Comparison of ENCODE assay signal across 2 cellular contexts in genomic region chr20:50834599-50835005, GRCh38.
TF ChIP-seq lines count a peak whose summit lies in the region.

No MANE protein-coding gene starts in this region.

TF ChIP-seq in HepG2, 621 proteins besides CTCF, POLR2A, EP300 and RAD21 (continued from another document):
- no peak for TF ChIP-seq ZBTB10 (CRISPR knock-in tag; IDR thresholded peaks at IDR 0.05; ENCODE audit: borderline replicate concordance)
- no peak for TF ChIP-seq ZNF292 (CRISPR knock-in tag; IDR thresholded peaks at IDR 0.05; ENCODE audit: borderline replicate concordance, low read depth)
- TF ChIP-seq, protein P1, sequence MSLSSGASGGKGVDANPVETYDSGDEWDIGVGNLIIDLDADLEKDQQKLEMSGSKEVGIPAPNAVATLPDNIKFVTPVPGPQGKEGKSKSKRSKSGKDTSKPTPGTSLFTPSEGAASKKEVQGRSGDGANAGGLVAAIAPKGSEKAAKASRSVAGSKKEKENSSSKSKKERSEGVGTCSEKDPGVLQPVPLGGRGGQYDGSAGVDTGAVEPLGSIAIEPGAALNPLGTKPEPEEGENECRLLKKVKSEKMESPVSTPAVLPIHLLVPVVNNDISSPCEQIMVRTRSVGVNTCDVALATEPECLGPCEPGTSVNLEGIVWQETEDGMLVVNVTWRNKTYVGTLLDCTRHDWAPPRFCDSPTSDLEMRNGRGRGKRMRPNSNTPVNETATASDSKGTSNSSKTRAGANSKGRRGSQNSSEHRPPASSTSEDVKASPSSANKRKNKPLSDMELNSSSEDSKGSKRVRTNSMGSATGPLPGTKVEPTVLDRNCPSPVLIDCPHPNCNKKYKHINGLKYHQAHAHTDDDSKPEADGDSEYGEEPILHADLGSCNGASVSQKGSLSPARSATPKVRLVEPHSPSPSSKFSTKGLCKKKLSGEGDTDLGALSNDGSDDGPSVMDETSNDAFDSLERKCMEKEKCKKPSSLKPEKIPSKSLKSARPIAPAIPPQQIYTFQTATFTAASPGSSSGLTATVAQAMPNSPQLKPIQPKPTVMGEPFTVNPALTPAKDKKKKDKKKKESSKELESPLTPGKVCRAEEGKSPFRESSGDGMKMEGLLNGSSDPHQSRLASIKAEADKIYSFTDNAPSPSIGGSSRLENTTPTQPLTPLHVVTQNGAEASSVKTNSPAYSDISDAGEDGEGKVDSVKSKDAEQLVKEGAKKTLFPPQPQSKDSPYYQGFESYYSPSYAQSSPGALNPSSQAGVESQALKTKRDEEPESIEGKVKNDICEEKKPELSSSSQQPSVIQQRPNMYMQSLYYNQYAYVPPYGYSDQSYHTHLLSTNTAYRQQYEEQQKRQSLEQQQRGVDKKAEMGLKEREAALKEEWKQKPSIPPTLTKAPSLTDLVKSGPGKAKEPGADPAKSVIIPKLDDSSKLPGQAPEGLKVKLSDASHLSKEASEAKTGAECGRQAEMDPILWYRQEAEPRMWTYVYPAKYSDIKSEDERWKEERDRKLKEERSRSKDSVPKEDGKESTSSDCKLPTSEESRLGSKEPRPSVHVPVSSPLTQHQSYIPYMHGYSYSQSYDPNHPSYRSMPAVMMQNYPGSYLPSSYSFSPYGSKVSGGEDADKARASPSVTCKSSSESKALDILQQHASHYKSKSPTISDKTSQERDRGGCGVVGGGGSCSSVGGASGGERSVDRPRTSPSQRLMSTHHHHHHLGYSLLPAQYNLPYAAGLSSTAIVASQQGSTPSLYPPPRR (CRISPR knock-in tag; IDR thresholded peaks at IDR 0.05; ENCODE audit: borderline replicate concordance), result no peak
TF ChIP-seq in HepG2: peak in this region for 1.

TF ChIP-seq in SK-N-SH treated with all-trans-retinoic acid at 6 μM for 48 hours, 23 proteins besides CTCF, POLR2A, EP300 and RAD21 (continued from another document):
- TF ChIP-seq, protein P2, sequence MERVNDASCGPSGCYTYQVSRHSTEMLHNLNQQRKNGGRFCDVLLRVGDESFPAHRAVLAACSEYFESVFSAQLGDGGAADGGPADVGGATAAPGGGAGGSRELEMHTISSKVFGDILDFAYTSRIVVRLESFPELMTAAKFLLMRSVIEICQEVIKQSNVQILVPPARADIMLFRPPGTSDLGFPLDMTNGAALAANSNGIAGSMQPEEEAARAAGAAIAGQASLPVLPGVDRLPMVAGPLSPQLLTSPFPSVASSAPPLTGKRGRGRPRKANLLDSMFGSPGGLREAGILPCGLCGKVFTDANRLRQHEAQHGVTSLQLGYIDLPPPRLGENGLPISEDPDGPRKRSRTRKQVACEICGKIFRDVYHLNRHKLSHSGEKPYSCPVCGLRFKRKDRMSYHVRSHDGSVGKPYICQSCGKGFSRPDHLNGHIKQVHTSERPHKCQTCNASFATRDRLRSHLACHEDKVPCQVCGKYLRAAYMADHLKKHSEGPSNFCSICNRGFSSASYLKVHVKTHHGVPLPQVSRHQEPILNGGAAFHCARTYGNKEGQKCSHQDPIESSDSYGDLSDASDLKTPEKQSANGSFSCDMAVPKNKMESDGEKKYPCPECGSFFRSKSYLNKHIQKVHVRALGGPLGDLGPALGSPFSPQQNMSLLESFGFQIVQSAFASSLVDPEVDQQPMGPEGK (CRISPR knock-in tag; IDR thresholded peaks at IDR 0.05; ENCODE audit: borderline replicate concordance), result no peak
- TF ChIP-seq, protein P3, sequence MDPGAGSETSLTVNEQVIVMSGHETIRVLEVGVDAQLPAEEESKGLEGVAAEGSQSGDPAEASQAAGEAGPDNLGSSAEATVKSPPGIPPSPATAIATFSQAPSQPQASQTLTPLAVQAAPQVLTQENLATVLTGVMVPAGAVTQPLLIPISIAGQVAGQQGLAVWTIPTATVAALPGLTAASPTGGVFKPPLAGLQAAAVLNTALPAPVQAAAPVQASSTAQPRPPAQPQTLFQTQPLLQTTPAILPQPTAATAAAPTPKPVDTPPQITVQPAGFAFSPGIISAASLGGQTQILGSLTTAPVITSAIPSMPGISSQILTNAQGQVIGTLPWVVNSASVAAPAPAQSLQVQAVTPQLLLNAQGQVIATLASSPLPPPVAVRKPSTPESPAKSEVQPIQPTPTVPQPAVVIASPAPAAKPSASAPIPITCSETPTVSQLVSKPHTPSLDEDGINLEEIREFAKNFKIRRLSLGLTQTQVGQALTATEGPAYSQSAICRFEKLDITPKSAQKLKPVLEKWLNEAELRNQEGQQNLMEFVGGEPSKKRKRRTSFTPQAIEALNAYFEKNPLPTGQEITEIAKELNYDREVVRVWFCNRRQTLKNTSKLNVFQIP (CRISPR knock-in tag; IDR thresholded peaks at IDR 0.05; ENCODE audit: borderline replicate concordance, low read depth), result no peak
- no peak for TF ChIP-seq ZFP3 (CRISPR knock-in tag; IDR thresholded peaks at IDR 0.05)
- no peak for TF ChIP-seq ZNF70 (CRISPR knock-in tag; IDR thresholded peaks at IDR 0.05)
- TF ChIP-seq, protein P4, sequence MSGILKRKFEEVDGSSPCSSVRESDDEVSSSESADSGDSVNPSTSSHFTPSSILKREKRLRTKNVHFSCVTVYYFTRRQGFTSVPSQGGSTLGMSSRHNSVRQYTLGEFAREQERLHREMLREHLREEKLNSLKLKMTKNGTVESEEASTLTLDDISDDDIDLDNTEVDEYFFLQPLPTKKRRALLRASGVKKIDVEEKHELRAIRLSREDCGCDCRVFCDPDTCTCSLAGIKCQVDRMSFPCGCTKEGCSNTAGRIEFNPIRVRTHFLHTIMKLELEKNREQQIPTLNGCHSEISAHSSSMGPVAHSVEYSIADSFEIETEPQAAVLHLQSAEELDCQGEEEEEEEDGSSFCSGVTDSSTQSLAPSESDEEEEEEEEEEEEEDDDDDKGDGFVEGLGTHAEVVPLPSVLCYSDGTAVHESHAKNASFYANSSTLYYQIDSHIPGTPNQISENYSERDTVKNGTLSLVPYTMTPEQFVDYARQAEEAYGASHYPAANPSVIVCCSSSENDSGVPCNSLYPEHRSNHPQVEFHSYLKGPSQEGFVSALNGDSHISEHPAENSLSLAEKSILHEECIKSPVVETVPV (CRISPR knock-in tag; IDR thresholded peaks at IDR 0.05), result no peak
- TF ChIP-seq GLIS3 (CRISPR knock-in tag; IDR thresholded peaks at IDR 0.05), result no peak
- no peak for TF ChIP-seq BACH2 (CRISPR knock-in tag; IDR thresholded peaks at IDR 0.05; ENCODE audit: borderline replicate concordance)
- no peak for TF ChIP-seq TOX (CRISPR knock-in tag; IDR thresholded peaks at IDR 0.05; ENCODE audit: borderline replicate concordance)
- no peak for TF ChIP-seq ZNF8 (CRISPR knock-in tag; IDR thresholded peaks at IDR 0.05)
- no peak for TF ChIP-seq ARNTL (CRISPR knock-in tag; IDR thresholded peaks at IDR 0.05; ENCODE audit: borderline replicate concordance, low read depth)
- TF ChIP-seq, protein P5, sequence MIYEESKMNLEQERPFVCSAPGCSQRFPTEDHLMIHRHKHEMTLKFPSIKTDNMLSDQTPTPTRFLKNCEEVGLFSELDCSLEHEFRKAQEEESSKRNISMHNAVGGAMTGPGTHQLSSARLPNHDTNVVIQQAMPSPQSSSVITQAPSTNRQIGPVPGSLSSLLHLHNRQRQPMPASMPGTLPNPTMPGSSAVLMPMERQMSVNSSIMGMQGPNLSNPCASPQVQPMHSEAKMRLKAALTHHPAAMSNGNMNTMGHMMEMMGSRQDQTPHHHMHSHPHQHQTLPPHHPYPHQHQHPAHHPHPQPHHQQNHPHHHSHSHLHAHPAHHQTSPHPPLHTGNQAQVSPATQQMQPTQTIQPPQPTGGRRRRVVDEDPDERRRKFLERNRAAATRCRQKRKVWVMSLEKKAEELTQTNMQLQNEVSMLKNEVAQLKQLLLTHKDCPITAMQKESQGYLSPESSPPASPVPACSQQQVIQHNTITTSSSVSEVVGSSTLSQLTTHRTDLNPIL (CRISPR knock-in tag; IDR thresholded peaks at IDR 0.05; ENCODE audit: low read depth), result no peak
- TF ChIP-seq CSDC2 (CRISPR knock-in tag; IDR thresholded peaks at IDR 0.05), result no peak
